Comparison of ENCODE assay signal across 27 cellular contexts in genomic region chr7:31858051-31858450, GRCh38.
"Had no signal": no experiment of that assay in that cellular context is flagged by ENCODE, and none has a peak within 500 bp of the region (broad histone marks: within the 10 kb centered on the region; RNA-seq: fewer than 3 reads in every experiment).

No MANE protein-coding gene starts in this region.

- H3K27ac ChIP-seq: brain microvascular endothelial cell, cardiac muscle cell, PC-9, SK-N-MC, VCaP had no signal

- FAIRE-seq: astrocyte, TTC549 had no signal

- H3K4me2 ChIP-seq: PC-9 had no signal

- H2AFZ ChIP-seq: PC-9 had no signal

- H3K4me3 ChIP-seq: cardiac muscle cell, PC-9, SK-N-MC had no signal

- DNase-seq: activated CD4-positive, alpha-beta memory T cell treated with anti-CD3 and anti-CD28 coated beads, Interleukin-2, amount 10 ng/mL, durations not matched to agents 7 days and 5 days; activated CD4-positive, alpha-beta T cell treated with anti-CD3 and anti-CD28 coated beads for 36 hours; activated CD4-positive, alpha-beta T cell treated with anti-CD3 and anti-CD28 coated beads, Interleukin-2, amount 50 U/mL, for 1 hour; activated CD4-positive, CD25-positive, alpha-beta regulatory T cell; activated gamma-delta T cell; activated naive CD4-positive, alpha-beta T cell treated with anti-CD3 and anti-CD28 coated beads for 36 hours; activated T-cell treated with anti-CD3 and anti-CD28 coated beads for 4 hours; activated T-cell treated with anti-CD3 and anti-CD28 coated beads, Interleukin-2, amount 50 U/mL, for 48 hours; amygdala; brain microvascular endothelial cell; KG1; MM.1S; NCI-H1105; NCI-H1436; NCI-H1694 treated with DMSO at 0.1 percent for 48 hours; NCI-H2081; NCI-H524; PC-9; SIG-M5; T-cell; T-helper 2 cell; T1000 had no signal

- H3K36me3 ChIP-seq: brain microvascular endothelial cell, cardiac muscle cell had no signal

- H3K27me3 ChIP-seq: brain microvascular endothelial cell, cardiac muscle cell had no signal
